Comparison of ENCODE assay signal across 11 cellular contexts in genomic region chr1:160315359-160315758, GRCh38. TPM values are rescaled to one million over a fixed set of nuclear protein-coding genes. Genes with fewer than 3 reads are reported as not detected.
"Had no signal": no experiment of that assay in that cellular context is flagged by ENCODE, and none has a peak within 500 bp of the region (broad histone marks: within the 10 kb centered on the region; RNA-seq: fewer than 3 reads in every experiment).

No MANE protein-coding gene starts in this region.

- ATAC-seq: gastroesophageal sphincter, left ventricle myocardium superior had no signal

- H3K9me3 ChIP-seq: gastroesophageal sphincter, SK-N-SH had no signal

- H3K27me3 ChIP-seq: gastroesophageal sphincter had no signal

- H3K4me3 ChIP-seq: gastroesophageal sphincter had no signal

- H3K27ac ChIP-seq: gastroesophageal sphincter had no signal

- DNase-seq: activated CD4-positive, alpha-beta T cell treated with anti-CD3 and anti-CD28 coated beads, Interleukin-2, amount 50 U/mL, for 4 hours; activated CD4-positive, CD25-positive, alpha-beta regulatory T cell; central memory CD4-positive, alpha-beta T cell; cortex of kidney; effector CD8-positive, alpha-beta T cell; left ventricle myocardium superior; SK-N-SH; stimulated activated CD4-positive, alpha-beta T cell treated with anti-CD3 and anti-CD28 coated beads, Interleukin-2, amount 100 ng/mL, for 48 hours; T-helper 1 cell had no signal

RNA-seq across cellular contexts. Expression of gene NHLH1, which starts 51.5 kb away (rescaled TPM):
- total RNA-seq: gastroesophageal sphincter, left ventricle myocardium superior, osteoblast had no signal
